Comparison of ENCODE assay signal across 8 cellular contexts in genomic region chr19:48992571-48993174, GRCh38. TPM values are rescaled to one million over a fixed set of nuclear protein-coding genes. Genes with fewer than 3 reads are reported as not detected.
A peak's percentile ranks its signal among the peaks of the same experiment; 100 is the strongest.
DNase-seq lines count a peak whose midpoint lies in the region; FAIRE-seq and TF ChIP-seq lines count a peak whose summit lies in the region.

No MANE protein-coding gene starts in this region.

- H3K9me3 ChIP-seq in muscle layer of duodenum (ENCODE audit: control insufficient read depth in 1 of 2, low read length in 2 of 2), result no peaks in the 10 kb centered on the region

- H3K27me3 Mint-ChIP-seq in activated T-cell treated with anti-CD3 and anti-CD28 coated beads, Interleukin-2, amount 50 U/mL, for 24 hours, result no peaks in the 10 kb centered on the region

- peak overlapping the region; percentile 87 to 92 for H3K4me3 ChIP-seq in muscle layer of duodenum (ENCODE audit: low read depth in 1 of 2, low read length in 2 of 2)

- H3K36me3 ChIP-seq in muscle layer of duodenum (ENCODE audit: control insufficient read depth in 1 of 2, insufficient read depth in 2 of 2, low read length in 2 of 2), result peaks cover 0 to 19% of the 10 kb centered on the region in 2 donors

- DNase-seq in activated T-cell treated with anti-CD3 and anti-CD28 coated beads, Interleukin-2, amount 50 U/mL, for 24 hours, result no peak
- DNase-seq in activated T-cell treated with anti-CD3 and anti-CD28 coated beads for 4 hours (no peak), OCI-M1 (lab: John Stamatoyannopoulos, UW) (peak; percentile 70), erythroblast (lab: John Stamatoyannopoulos, UW) (no peak), NCI-H2081 treated with DMSO at 0.1 percent for 48 hours (lab: John Stamatoyannopoulos, UW) (no peak), GM12892 (ENCODE audit: insufficient read length) (no peak)
- DNase-seq in effector CD4-positive, alpha-beta T cell, result peak; percentile 11

- peak overlapping the region; percentile 94 for H3K27ac Mint-ChIP-seq in activated T-cell treated with anti-CD3 and anti-CD28 coated beads, Interleukin-2, amount 50 U/mL, for 24 hours

- H3K4me3 Mint-ChIP-seq in activated T-cell treated with anti-CD3 and anti-CD28 coated beads, Interleukin-2, amount 50 U/mL, for 24 hours, result peak overlapping the region; percentile 99

- H3K27me3 ChIP-seq in muscle layer of duodenum (ENCODE audit: low read depth, low read length), result no peaks in the 10 kb centered on the region

- TF ChIP-seq POLR2A in erythroblast (IDR thresholded peaks at IDR 0.05; ENCODE audit: low read length) (no peak), GM12892 (IDR thresholded peaks at IDR 0.05; ENCODE audit: low read depth, low read length) (no peak)

- no peaks in the 10 kb centered on the region for H3K9me3 Mint-ChIP-seq in activated T-cell treated with anti-CD3 and anti-CD28 coated beads, Interleukin-2, amount 50 U/mL, for 24 hours

- H3K27ac ChIP-seq in muscle layer of duodenum (ENCODE audit: low read length), result peak overlapping the region; percentile 98

- H3K4me1 Mint-ChIP-seq in activated T-cell treated with anti-CD3 and anti-CD28 coated beads, Interleukin-2, amount 50 U/mL, for 24 hours (ENCODE audit: low read depth), result peaks cover 55% of the 10 kb centered on the region

- H3K4me1 ChIP-seq in muscle layer of duodenum (ENCODE audit: control insufficient read depth in 1 of 2, insufficient read depth in 2 of 2, low read length in 2 of 2), result peaks cover 5 to 32% of the 10 kb centered on the region in 2 donors

- peaks cover 60% of the 10 kb centered on the region for H3K36me3 Mint-ChIP-seq in activated T-cell treated with anti-CD3 and anti-CD28 coated beads, Interleukin-2, amount 50 U/mL, for 24 hours (ENCODE audit: low read depth)

- FAIRE-seq in GM12892 (lab: Jason Lieb, UNC), result no peak

RNA-seq across cellular contexts. Expression of gene GYS1, which starts 0.4 kb away (rescaled TPM):
- 38.0 TPM for polyA plus RNA-seq in GM12892 (2012; ENCODE audit: missing spikeins)

RNA-seq across cellular contexts. Expression of gene RUVBL2, which starts 1.0 kb away (rescaled TPM):
- 65.5 TPM for polyA plus RNA-seq in GM12892 (2012; ENCODE audit: missing spikeins)

RNA-seq across cellular contexts. Expression of gene LHB, which starts 24.2 kb away (rescaled TPM):
- not detected for polyA plus RNA-seq in GM12892 (2012; ENCODE audit: missing spikeins)

RNA-seq across cellular contexts. Expression of gene FTL, which starts 27.6 kb away (rescaled TPM):
- polyA plus RNA-seq in GM12892 (2012; ENCODE audit: missing spikeins), result 3,520 TPM

RNA-seq across cellular contexts. Expression of gene CGB3, which starts 31.5 kb away (rescaled TPM):
- not detected for polyA plus RNA-seq in GM12892 (2012; ENCODE audit: missing spikeins)

Comparison
In these comparisons a context has a peak if more than half of its experiments do, and no peak if none do; other contexts are left out.
1. DNase-seq: peak in OCI-M1 (single experiment) and effector CD4-positive, alpha-beta T cell (single experiment); none in activated T-cell treated with anti-CD3 and anti-CD28 coated beads, Interleukin-2, amount 50 U/mL, for 24 hours (single experiment), activated T-cell treated with anti-CD3 and anti-CD28 coated beads for 4 hours (single experiment), erythroblast (0 of 2), NCI-H2081 treated with DMSO at 0.1 percent for 48 hours (single experiment) and GM12892 (single experiment).